22 cellular contexts compared by ENCODE assay signal in the genomic region with DNA sequence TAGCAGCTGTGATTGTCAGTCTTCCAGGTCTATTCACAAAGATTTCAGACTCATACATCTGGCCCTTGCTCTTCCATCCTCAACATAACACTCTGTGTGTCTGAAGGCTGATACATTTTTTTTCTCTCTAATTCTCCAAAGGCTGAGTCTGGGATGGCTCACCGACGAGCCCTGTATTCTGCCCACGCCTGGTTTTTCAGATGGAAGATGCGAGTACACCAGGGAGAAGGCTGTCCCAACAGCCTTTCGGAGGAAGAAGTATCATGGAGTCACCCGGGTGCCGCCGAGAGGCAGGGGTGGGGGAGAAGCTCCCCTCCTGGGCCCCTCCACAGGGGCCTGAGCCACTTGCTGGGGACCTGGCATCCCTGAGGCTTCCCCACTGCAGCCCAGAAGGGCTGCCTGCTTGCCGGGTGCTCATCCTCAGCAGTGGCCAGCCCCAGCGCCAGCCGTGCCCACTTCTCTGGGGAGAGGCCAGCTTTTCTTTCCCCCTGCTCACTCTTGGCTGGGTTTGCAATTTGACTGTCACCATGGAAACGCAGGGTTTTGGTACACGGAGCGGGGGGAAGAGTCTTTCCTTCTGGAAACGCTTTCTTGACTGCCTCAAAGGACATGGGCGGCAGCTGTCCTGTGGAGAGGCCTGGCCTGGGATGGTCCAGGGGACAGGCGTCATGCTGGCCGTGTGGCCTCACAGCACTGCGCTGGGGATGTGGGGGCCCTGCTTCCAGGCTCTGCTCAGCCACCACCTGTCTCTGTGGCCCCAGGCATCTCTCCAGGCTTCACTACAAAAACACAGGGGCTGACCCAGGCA. TPM values are rescaled to one million over a fixed set of nuclear protein-coding genes. Genes with fewer than 3 reads are reported as not detected.
A peak's percentile ranks its signal among the peaks of the same experiment; 100 is the strongest.
DNase-seq lines count a peak whose midpoint lies in the region; ATAC-seq and TF ChIP-seq lines count a peak whose summit lies in the region.
"Had no signal": no experiment of that assay in that cellular context is flagged by ENCODE, and none has a peak within 500 bp of the region (broad histone marks: within the 10 kb centered on the region; RNA-seq: fewer than 3 reads in every experiment).

No MANE protein-coding gene starts in this region.

- WGBS in heart left ventricle, 4 donors, result 58 to 62% (median 60%) methylated on average over 8 to 19 of the region's 19 CpGs

- peak in 3 of 4 donors; percentile 15 to 48 (median 21) for ATAC-seq in heart left ventricle
- ATAC-seq in left cardiac atrium, result peak; percentile 24 to 25
- ATAC-seq in HG03457 (IDR thresholded peaks at IDR 0.05; ENCODE audit: unreplicated experiment), result no peak
- ATAC-seq: activated CD4-positive, alpha-beta T cell treated with anti-CD3 and anti-CD28 coated beads for 36 hours had no signal

- intact Hi-C loops in heart left ventricle (cut with DNase I), result no loop called here
- intact Hi-C loops in left cardiac atrium (cut with DNase I), result no loop called here

- H3K27me3 ChIP-seq in heart left ventricle, result peaks cover 0 to 5% (median 0%) of the 10 kb centered on the region in 9 donors
- no peaks in the 10 kb centered on the region for H3K27me3 ChIP-seq in right atrium auricular region
- H3K27me3 ChIP-seq: breast epithelium, SJSA1 had no signal

- DNase-seq in heart left ventricle (peak in 4 of 5 donors; percentile 9 to 56 (median 22)), right atrium auricular region (ENCODE audit: low spot score) (no peak), left cardiac atrium (peak; percentile 18), middle frontal gyrus (ENCODE audit: extremely low spot score, low spot score) (peak; percentile 50)
- no peak for DNase-seq in stimulated activated CD4-positive, alpha-beta T cell treated with anti-CD3 and anti-CD28 coated beads, Interleukin-2, amount 100 ng/mL, for 24 hours
- DNase-seq in stimulated activated CD4-positive, alpha-beta T cell treated with anti-CD3 and anti-CD28 coated beads, Interleukin-4, amount 100 ng/mL, for 4 hours, result no peak
- DNase-seq in activated CD4-positive, alpha-beta T cell treated with anti-CD3 and anti-CD28 coated beads for 1 hour, result no peak
- DNase-seq: activated CD4-positive, alpha-beta T cell treated with anti-CD3 and anti-CD28 coated beads for 36 hours; activated naive CD4-positive, alpha-beta T cell treated with Interleukin-2 at 50 U/mL for 16 hours; Calu3; effector memory CD4-positive, alpha-beta T cell; GDM1; H9; MV-4-11; NCI-H2171; stimulated activated naive CD4-positive, alpha-beta T cell; T-helper 9 cell had no signal

- TF ChIP-seq POLR2A in heart left ventricle (IDR thresholded peaks at IDR 0.05), result no peak

- H3K27ac ChIP-seq in heart left ventricle (peak overlapping the region in 5 of 12 donors; percentile 2 to 61 (median 20)), right atrium auricular region (no peak overlapping the region)
- H3K27ac ChIP-seq: breast epithelium, SJSA1, skin epidermis had no signal

- H3K4me3 ChIP-seq in heart left ventricle (no peak overlapping the region), right atrium auricular region (no peak overlapping the region)
- H3K4me3 ChIP-seq: breast epithelium, lung, SJSA1, skin epidermis had no signal

- TF ChIP-seq CTCF in heart left ventricle (IDR thresholded peaks at IDR 0.05) (no peak), right atrium auricular region (IDR thresholded peaks at IDR 0.05) (no peak)

- H3K36me3 ChIP-seq in heart left ventricle (no peaks in the 10 kb centered on the region), right atrium auricular region (no peaks in the 10 kb centered on the region)
- H3K36me3 ChIP-seq: breast epithelium, SJSA1 had no signal

- H3K4me1 ChIP-seq in heart left ventricle (peaks cover 0 to 31% (median 5%) of the 10 kb centered on the region in 12 donors), right atrium auricular region (peaks cover 0 to 18% of the 10 kb centered on the region in 2 donors)
- H3K4me1 ChIP-seq: breast epithelium, SJSA1 had no signal

- H3K9me3 ChIP-seq in heart left ventricle, result no peaks in the 10 kb centered on the region
- no peaks in the 10 kb centered on the region for H3K9me3 ChIP-seq in right atrium auricular region
- H3K9me3 ChIP-seq: breast epithelium, SJSA1 had no signal

RNA-seq across cellular contexts. Expression of a gene that starts 45.5 kb away (rescaled TPM):
- total RNA-seq in heart left ventricle (10 to 100 TPM in 2 of 9 donors, 1 to 10 TPM in 7; 1.7 to 13.0 (median 6.3) TPM), right atrium auricular region (1 to 10 TPM; 2.4 to 2.6 TPM), left cardiac atrium (10 to 100 TPM in 1 of 2 donors, 1 to 10 TPM in 1; 6.8 to 16.4 TPM)
- 1 to 10 TPM; 2.4 to 5.8 TPM for polyA plus RNA-seq in heart left ventricle
- total RNA-seq: SJSA1 had no signal

Comparison
In these comparisons a context has a peak if more than half of its experiments do, and no peak if none do; other contexts are left out.
1. DNase-seq: peak in heart left ventricle (4 of 5), left cardiac atrium (single experiment) and middle frontal gyrus (single experiment); none in right atrium auricular region (single experiment), stimulated activated CD4-positive, alpha-beta T cell treated with anti-CD3 and anti-CD28 coated beads, Interleukin-2, amount 100 ng/mL, for 24 hours (0 of 2), stimulated activated CD4-positive, alpha-beta T cell treated with anti-CD3 and anti-CD28 coated beads, Interleukin-4, amount 100 ng/mL, for 4 hours (0 of 2) and activated CD4-positive, alpha-beta T cell treated with anti-CD3 and anti-CD28 coated beads for 1 hour (single experiment).